1 cellular context compared by ENCODE assay signal in the genomic region with DNA sequence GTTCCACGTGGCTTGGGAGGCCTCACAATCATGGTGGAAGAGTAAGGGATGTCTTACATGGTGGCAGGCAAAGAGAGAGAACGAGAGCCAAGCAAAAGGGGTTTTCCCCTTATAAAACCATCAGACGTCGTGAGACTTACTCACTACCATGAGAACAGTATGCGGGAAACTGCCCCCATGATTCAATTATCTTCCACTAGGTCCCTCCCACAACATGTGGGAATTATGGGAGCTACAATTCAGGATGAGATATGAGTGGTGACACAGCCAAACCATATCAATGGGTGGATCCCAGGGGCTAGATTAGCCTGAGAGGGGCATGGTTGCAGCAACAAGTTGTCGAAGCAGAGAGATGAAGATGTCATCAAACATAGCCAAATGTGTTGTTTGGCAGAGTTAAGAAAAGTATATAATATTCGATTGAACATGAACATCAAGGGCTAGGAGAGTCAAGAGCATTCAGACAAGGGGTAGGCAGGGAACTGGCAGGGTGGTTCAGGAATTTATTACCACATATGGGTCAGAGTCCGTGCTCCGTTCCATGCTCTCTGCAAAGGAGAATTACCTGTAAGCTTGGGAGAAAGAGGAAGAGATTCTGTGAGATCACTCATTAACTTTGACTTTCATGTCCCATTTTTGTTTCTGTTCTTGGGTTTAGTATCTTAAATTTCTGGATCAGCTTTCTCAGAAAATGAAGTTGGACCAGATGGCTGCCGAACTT.
TF ChIP-seq lines count a peak whose summit lies in the region.

No MANE protein-coding gene starts in this region.

TF ChIP-seq in HepG2, 621 proteins besides CTCF, POLR2A, EP300 and RAD21 (continued from another document):
- TF ChIP-seq, protein P1, sequence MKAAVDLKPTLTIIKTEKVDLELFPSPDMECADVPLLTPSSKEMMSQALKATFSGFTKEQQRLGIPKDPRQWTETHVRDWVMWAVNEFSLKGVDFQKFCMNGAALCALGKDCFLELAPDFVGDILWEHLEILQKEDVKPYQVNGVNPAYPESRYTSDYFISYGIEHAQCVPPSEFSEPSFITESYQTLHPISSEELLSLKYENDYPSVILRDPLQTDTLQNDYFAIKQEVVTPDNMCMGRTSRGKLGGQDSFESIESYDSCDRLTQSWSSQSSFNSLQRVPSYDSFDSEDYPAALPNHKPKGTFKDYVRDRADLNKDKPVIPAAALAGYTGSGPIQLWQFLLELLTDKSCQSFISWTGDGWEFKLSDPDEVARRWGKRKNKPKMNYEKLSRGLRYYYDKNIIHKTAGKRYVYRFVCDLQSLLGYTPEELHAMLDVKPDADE (CRISPR knock-in tag; IDR thresholded peaks at IDR 0.05) = no peak
- TF ChIP-seq CEBPG (CRISPR knock-in tag; IDR thresholded peaks at IDR 0.05) = 0 out of 2 replicates have a peak, but pooled peaks have one; percentile 8
- peak; percentile 57; the same call in 1 of the 2 replicates for TF ChIP-seq HNF4G (IDR thresholded peaks at IDR 0.05; ENCODE audit: borderline replicate concordance, low read depth, low read length)
- no peak for TF ChIP-seq HNF4G (CRISPR knock-in tag; IDR thresholded peaks at IDR 0.05; ENCODE audit: borderline replicate concordance, low read depth)
